ENCODE assay signal across 19 cellular contexts in the genomic region with DNA sequence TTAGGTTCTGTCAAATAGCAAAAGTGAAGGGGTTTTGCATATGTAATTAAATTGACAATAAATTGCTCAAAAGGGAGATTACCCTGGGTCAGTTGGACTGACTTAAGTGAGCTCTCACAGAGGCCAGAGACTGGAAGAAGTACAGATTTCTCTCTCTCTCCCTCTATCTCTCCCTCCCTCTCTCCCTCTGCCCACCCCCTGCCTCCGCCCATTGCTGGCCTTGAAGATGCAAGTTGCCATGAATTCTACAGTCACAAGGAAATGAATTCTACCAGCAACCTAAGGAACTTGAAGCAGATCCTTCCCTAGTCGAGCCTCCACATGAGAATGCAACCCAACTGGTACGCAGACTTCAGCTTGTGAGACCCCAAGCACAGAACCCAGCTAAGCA.
DNase-seq lines count a peak whose midpoint lies in the region; ATAC-seq and TF ChIP-seq lines count a peak whose summit lies in the region.
"Had no signal": no experiment of that assay in that cellular context is flagged by ENCODE, and none has a peak within 500 bp of the region (broad histone marks: within the 10 kb centered on the region; RNA-seq: fewer than 3 reads in every experiment).

No MANE protein-coding gene starts in this region.

- H3K27me3 ChIP-seq in PC-9 (ENCODE audit: insufficient read depth, low read depth) (no peaks in the 10 kb centered on the region), mucosa of rectum (ENCODE audit: control insufficient read depth in 2 of 2, insufficient read depth in 2 of 2, low read length in 2 of 2) (no peaks in the 10 kb centered on the region), thyroid gland (no peaks in the 10 kb centered on the region)
- H3K27me3 ChIP-seq: BE2C, cardiac muscle cell, neural progenitor cell had no signal

- ATAC-seq in GM21360 (IDR thresholded peaks at IDR 0.05; ENCODE audit: unreplicated experiment), result no peak
- ATAC-seq in stimulated activated naive CD8-positive, alpha-beta T cell treated with anti-CD3 and anti-CD28 coated beads, Interleukin-15, Interleukin-2, amounts not matched to agents 100 U/mL and 50 U/mL, for 24 hours, result no peak
- ATAC-seq: activated CD8-positive, alpha-beta memory T cell treated with anti-CD3 and anti-CD28 coated beads, Interleukin-2, amount 10 ng/mL, durations not matched to agents 7 days and 5 days; activated T-helper 17 cell treated with anti-CD3 and anti-CD28 coated beads, Interleukin-2, amount 50 U/mL, for 72 hours had no signal

- H3K9me2 ChIP-seq in PC-9 (ENCODE audit: insufficient read depth), result no peaks in the 10 kb centered on the region

- H3K36me3 ChIP-seq in PC-9 (ENCODE audit: low read depth) (peaks cover 21% of the 10 kb centered on the region; the same call in 1 of the 2 replicates), mucosa of rectum (ENCODE audit: control insufficient read depth in 2 of 2, insufficient read depth in 2 of 2, low read length in 2 of 2) (no peaks in the 10 kb centered on the region), thyroid gland (no peaks in the 10 kb centered on the region)
- H3K36me3 ChIP-seq: BE2C, cardiac muscle cell, neural progenitor cell had no signal

- no peaks in the 10 kb centered on the region for H4K20me1 ChIP-seq in PC-9 (ENCODE audit: insufficient read depth)

- DNase-seq in PC-9 (no peak), thyroid gland (no peak), nucleus accumbens (lab: John Stamatoyannopoulos, UW) (no peak)
- no peak for DNase-seq in stimulated activated naive CD8-positive, alpha-beta T cell treated with anti-CD3 and anti-CD28 coated beads, Interleukin-15, Interleukin-2, amounts not matched to agents 100 U/mL and 50 U/mL, for 24 hours
- DNase-seq: activated CD8-positive, alpha-beta memory T cell treated with anti-CD3 and anti-CD28 coated beads, Interleukin-2, amount 10 ng/mL, durations not matched to agents 7 days and 5 days; activated naive CD8-positive, alpha-beta T cell treated with anti-CD3 and anti-CD28 coated beads, Interleukin-2, amount 10 ng/mL, durations not matched to agents 7 days and 5 days; BE2C; effector CD4-positive, alpha-beta T cell; islet precursor cell; KG1; NCI-H1048; NCI-H526 treated with DMSO at 0.1 percent for 48 hours; stimulated activated CD4-positive, alpha-beta T cell treated with anti-CD3 and anti-CD28 coated beads, Interleukin-1b, Interleukin-23, amount 100 ng/mL, for 48 hours had no signal

- H3K79me2 ChIP-seq in PC-9 (ENCODE audit: low read depth), result 0 out of 2 replicates have a peak, but pooled peaks cover 4% of the 10 kb centered on the region

- TF ChIP-seq CTCF in PC-9 (conservative IDR thresholded peaks at IDR 0.05) (no peak), thyroid gland (IDR thresholded peaks at IDR 0.05) (no peak)

- H3K27ac ChIP-seq in PC-9 (peak overlapping the region; percentile 97), cingulate gyrus (ENCODE audit: low read depth, low read length) (peak overlapping the region; percentile 51), mucosa of rectum (ENCODE audit: low read depth in 2 of 2, low read length in 2 of 2) (peak overlapping the region; percentile 5 to 47), thyroid gland (peak overlapping the region in 2 of 3 donors; percentile 58)
- H3K27ac ChIP-seq: cardiac muscle cell, neural progenitor cell had no signal

- H3K4me2 ChIP-seq in PC-9, result 0 out of 2 replicates have a peak overlapping the region, but pooled peaks have one; percentile 34
- H3K4me2 ChIP-seq: neural progenitor cell had no signal

- WGBS in thyroid gland, 2 donors, result 92 to 95% methylated on average over 3 of the region's 3 CpGs

- POLR2A ChIA-PET in PC-9 (lab: Charles Lee; ENCODE audit: unreplicated experiment), result no interaction called here

- intact Hi-C loops in PC-9 (cut with micrococcal nuclease; ENCODE audit: unreplicated experiment) (no loop called here), thyroid gland (cut with DNase I) (no loop called here)

- H2AFZ ChIP-seq in PC-9, result no peak overlapping the region
- H2AFZ ChIP-seq: neural progenitor cell had no signal

- no peak overlapping the region for H3K4me3 ChIP-seq in PC-9
- no peak overlapping the region for H3K4me3 ChIP-seq in mucosa of rectum (ENCODE audit: low read length in 2 of 2)
- H3K4me3 ChIP-seq in thyroid gland (replicated peaks in 1 of 3), result no peak overlapping the region
- H3K4me3 ChIP-seq: cardiac muscle cell, neural progenitor cell had no signal

- no peak overlapping the region for H3K9ac ChIP-seq in mucosa of rectum (ENCODE audit: low read depth in 1 of 2, low read length in 2 of 2)
- H3K9ac ChIP-seq: neural progenitor cell had no signal

- H3K9me3 ChIP-seq in PC-9 (ENCODE audit: insufficient read depth, low read depth) (peaks cover 17% of the 10 kb centered on the region), mucosa of rectum (ENCODE audit: control insufficient read depth in 2 of 2, low read length in 2 of 2) (no peaks in the 10 kb centered on the region), thyroid gland (no peaks in the 10 kb centered on the region)
- H3K9me3 ChIP-seq: BE2C had no signal

- BruUV-seq in PC-9 (replicated peaks; lab: Mats Ljungman, UMichigan), result no TSS peak

- H3K4me1 ChIP-seq in PC-9 (replicated peaks; ENCODE audit: insufficient read depth) (peaks cover 43% of the 10 kb centered on the region), mucosa of rectum (ENCODE audit: control insufficient read depth in 2 of 2, insufficient read depth in 2 of 2, low read length in 2 of 2) (peaks cover 0 to 5% of the 10 kb centered on the region in 2 donors), thyroid gland (peaks cover 5 to 20% of the 10 kb centered on the region in 2 donors)
- H3K4me1 ChIP-seq: BE2C, neural progenitor cell had no signal

- H3F3A ChIP-seq in PC-9 (ENCODE audit: insufficient read depth, low read depth), result peaks cover 26% of the 10 kb centered on the region

- CTCF ChIA-PET in PC-9 (lab: Charles Lee), result no interaction called here

- TF ChIP-seq POLR2A in thyroid gland (IDR thresholded peaks at IDR 0.05), result no peak

Comparison
In these comparisons a context has a peak if more than half of its experiments do, and no peak if none do; other contexts are left out.
1. H3K27ac ChIP-seq: peak in every context shown above with its lines; median percentile 97 in PC-9; 58 in thyroid gland; 51 in cingulate gyrus; 26 in mucosa of rectum.